In the genomic region with DNA sequence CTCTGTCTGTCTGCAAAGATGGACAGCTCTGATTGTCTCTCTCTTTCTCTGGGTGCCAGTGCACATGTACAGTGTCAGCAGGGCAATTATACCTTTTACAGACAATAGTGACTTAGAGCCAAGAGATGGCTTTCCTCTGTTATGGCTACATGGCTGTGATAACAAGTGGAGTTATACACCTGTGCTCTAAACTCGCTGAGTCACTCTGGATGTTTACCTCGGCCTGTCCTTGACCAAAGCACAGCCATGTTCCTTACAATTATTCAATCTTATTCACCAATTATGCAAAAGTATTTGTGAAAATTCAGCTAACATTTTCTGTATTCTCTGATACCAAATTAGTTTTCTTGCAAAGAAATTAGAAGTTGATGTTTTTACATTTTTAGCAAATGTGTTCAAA, we compare ENCODE assay signal across 27 cellular contexts.
"Had no signal": no experiment of that assay in that cellular context is flagged by ENCODE, and none has a peak within 500 bp of the region (broad histone marks: within the 10 kb centered on the region; RNA-seq: fewer than 3 reads in every experiment).

No MANE protein-coding gene starts in this region.

- H3K27me3 Mint-ChIP-seq: stimulated activated naive CD8-positive, alpha-beta T cell treated with anti-CD3 and anti-CD28 coated beads, Interleukin-15, Interleukin-2, amounts not matched to agents 100 ng/mL and 50 ng/mL, for 24 hours had no signal

- H3K4me1 Mint-ChIP-seq: immature natural killer cell; memory B cell; stimulated activated memory B cell treated with anti-CD40 and anti-IgM and Interleukin-4, amounts not matched to agents 10 μg/mL and 1 μg/mL and 100 μg/mL, for 72 hours had no signal

- H3K27ac Mint-ChIP-seq: immature natural killer cell; memory B cell; natural killer cell treated with Interleukin-12 subunit alpha and Interleukin-12 subunit beta and Interleukin-15 and Interleukin-18, amount 100 ng/mL, for 72 hours; stimulated activated memory B cell treated with anti-CD40 and anti-IgM and Interleukin-4, amounts not matched to agents 10 μg/mL and 1 μg/mL and 100 μg/mL, for 72 hours; stimulated activated naive CD8-positive, alpha-beta T cell treated with anti-CD3 and anti-CD28 coated beads, Interleukin-15, Interleukin-2, amounts not matched to agents 100 ng/mL and 50 ng/mL, for 24 hours had no signal

- H3K36me3 ChIP-seq: esophagus muscularis mucosa, gastroesophageal sphincter, left ventricle myocardium inferior, lower lobe of right lung, neutrophil, spleen, tibial artery, upper lobe of right lung, vagina had no signal

- H3K27me3 ChIP-seq: dorsolateral prefrontal cortex, esophagus muscularis mucosa, neutrophil, spleen, tibial artery, upper lobe of right lung, vagina had no signal

- H3K4me3 Mint-ChIP-seq: immature natural killer cell; memory B cell; natural killer cell treated with Interleukin-12 subunit alpha and Interleukin-12 subunit beta and Interleukin-15 and Interleukin-18, amount 100 ng/mL, for 72 hours; stimulated activated memory B cell treated with anti-CD40 and anti-IgM and Interleukin-4, amounts not matched to agents 10 μg/mL and 1 μg/mL and 100 μg/mL, for 72 hours; stimulated activated naive CD8-positive, alpha-beta T cell treated with anti-CD3 and anti-CD28 coated beads, Interleukin-15, Interleukin-2, amounts not matched to agents 100 ng/mL and 50 ng/mL, for 24 hours had no signal

- H3K9me3 ChIP-seq: esophagus muscularis mucosa, gastroesophageal sphincter, left ventricle myocardium inferior, lower lobe of right lung, neutrophil, psoas muscle, spleen, upper lobe of right lung, vagina had no signal

- FAIRE-seq: keratinocyte had no signal

- H3K36me3 Mint-ChIP-seq: immature natural killer cell; memory B cell; natural killer cell treated with Interleukin-12 subunit alpha and Interleukin-12 subunit beta and Interleukin-15 and Interleukin-18, amount 100 ng/mL, for 72 hours; stimulated activated memory B cell treated with anti-CD40 and anti-IgM and Interleukin-4, amounts not matched to agents 10 μg/mL and 1 μg/mL and 100 μg/mL, for 72 hours had no signal

- H3K27ac ChIP-seq: dorsolateral prefrontal cortex, esophagus muscularis mucosa, gastroesophageal sphincter, left ventricle myocardium inferior, lower lobe of right lung, neutrophil, psoas muscle, spleen, tibial artery, upper lobe of right lung, vagina had no signal

- H3K4me1 ChIP-seq: esophagus muscularis mucosa, gastroesophageal sphincter, left ventricle myocardium inferior, lower lobe of right lung, psoas muscle, tibial artery, upper lobe of right lung, vagina had no signal

- H3K9me3 Mint-ChIP-seq: immature natural killer cell; natural killer cell treated with Interleukin-12 subunit alpha and Interleukin-12 subunit beta and Interleukin-15 and Interleukin-18, amount 100 ng/mL, for 72 hours; stimulated activated naive CD8-positive, alpha-beta T cell treated with anti-CD3 and anti-CD28 coated beads, Interleukin-15, Interleukin-2, amounts not matched to agents 100 ng/mL and 50 ng/mL, for 24 hours had no signal

- DNase-seq: cortex of kidney; dorsolateral prefrontal cortex; effector CD8-positive, alpha-beta T cell; glutamatergic neuron; immature natural killer cell; left cardiac atrium; left ventricle myocardium inferior; lower lobe of right lung; midbrain; psoas muscle; retina; spleen; stimulated activated CD4-positive, alpha-beta T cell treated with anti-CD3 and anti-CD28 coated beads, Interleukin-15, amount 100 ng/mL, for 24 hours; stimulated activated CD4-positive, alpha-beta T cell treated with anti-CD3 and anti-CD28 coated beads, Interleukin-1b, Interleukin-23, amount 100 ng/mL, for 48 hours; stimulated activated CD4-positive, alpha-beta T cell treated with anti-CD3 and anti-CD28 coated beads, Interleukin-4, amount 100 ng/mL, for 24 hours; tibial artery; upper lobe of right lung had no signal

- H3K4me3 ChIP-seq: dorsolateral prefrontal cortex, esophagus muscularis mucosa, gastroesophageal sphincter, left ventricle myocardium inferior, lower lobe of right lung, psoas muscle, spleen, tibial artery, upper lobe of right lung, vagina had no signal

- ATAC-seq: gastroesophageal sphincter; left cardiac atrium; lower lobe of right lung; natural killer cell treated with Interleukin-12 subunit alpha and Interleukin-12 subunit beta and Interleukin-15 and Interleukin-18, amount 100 ng/mL, for 72 hours; psoas muscle; sciatic nerve; stimulated activated memory B cell treated with anti-CD40 and anti-IgM and Interleukin-4, amounts not matched to agents 10 μg/mL and 1 μg/mL and 100 μg/mL, for 72 hours; upper lobe of right lung had no signal
